Comparison of ENCODE assay signal across 1 cellular context in genomic region chr7:155953781-155954549, GRCh38.
TF ChIP-seq lines count a peak whose summit lies in the region.

No MANE protein-coding gene starts in this region.

TF ChIP-seq in HepG2, 621 proteins besides CTCF, POLR2A, EP300 and RAD21 (continued from another document and continues in another):
- TF ChIP-seq, protein P1, sequence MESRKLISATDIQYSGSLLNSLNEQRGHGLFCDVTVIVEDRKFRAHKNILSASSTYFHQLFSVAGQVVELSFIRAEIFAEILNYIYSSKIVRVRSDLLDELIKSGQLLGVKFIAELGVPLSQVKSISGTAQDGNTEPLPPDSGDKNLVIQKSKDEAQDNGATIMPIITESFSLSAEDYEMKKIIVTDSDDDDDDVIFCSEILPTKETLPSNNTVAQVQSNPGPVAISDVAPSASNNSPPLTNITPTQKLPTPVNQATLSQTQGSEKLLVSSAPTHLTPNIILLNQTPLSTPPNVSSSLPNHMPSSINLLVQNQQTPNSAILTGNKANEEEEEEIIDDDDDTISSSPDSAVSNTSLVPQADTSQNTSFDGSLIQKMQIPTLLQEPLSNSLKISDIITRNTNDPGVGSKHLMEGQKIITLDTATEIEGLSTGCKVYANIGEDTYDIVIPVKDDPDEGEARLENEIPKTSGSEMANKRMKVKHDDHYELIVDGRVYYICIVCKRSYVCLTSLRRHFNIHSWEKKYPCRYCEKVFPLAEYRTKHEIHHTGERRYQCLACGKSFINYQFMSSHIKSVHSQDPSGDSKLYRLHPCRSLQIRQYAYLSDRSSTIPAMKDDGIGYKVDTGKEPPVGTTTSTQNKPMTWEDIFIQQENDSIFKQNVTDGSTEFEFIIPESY (CRISPR knock-in tag; IDR thresholded peaks at IDR 0.05), result no peak
- 0 out of 2 replicates have a peak, but pooled peaks have one; percentile 42 for TF ChIP-seq ZNF275 (CRISPR knock-in tag; IDR thresholded peaks at IDR 0.05; ENCODE audit: borderline replicate concordance)
- TF ChIP-seq NFE2L1 (CRISPR knock-in tag; IDR thresholded peaks at IDR 0.05; ENCODE audit: borderline replicate concordance), result no peak
- peak; percentile 31; the same call in 1 of the 2 replicates for TF ChIP-seq KDM5B (CRISPR knock-in tag; IDR thresholded peaks at IDR 0.05; ENCODE audit: borderline replicate concordance)
- TF ChIP-seq ZNF251 (CRISPR knock-in tag; IDR thresholded peaks at IDR 0.05), result no peak
- TF ChIP-seq BRD4 (CRISPR knock-in tag; IDR thresholded peaks at IDR 0.05), result peak; percentile 94
- no peak for TF ChIP-seq ZBTB21 (CRISPR knock-in tag; IDR thresholded peaks at IDR 0.05)
- TF ChIP-seq, protein P2, sequence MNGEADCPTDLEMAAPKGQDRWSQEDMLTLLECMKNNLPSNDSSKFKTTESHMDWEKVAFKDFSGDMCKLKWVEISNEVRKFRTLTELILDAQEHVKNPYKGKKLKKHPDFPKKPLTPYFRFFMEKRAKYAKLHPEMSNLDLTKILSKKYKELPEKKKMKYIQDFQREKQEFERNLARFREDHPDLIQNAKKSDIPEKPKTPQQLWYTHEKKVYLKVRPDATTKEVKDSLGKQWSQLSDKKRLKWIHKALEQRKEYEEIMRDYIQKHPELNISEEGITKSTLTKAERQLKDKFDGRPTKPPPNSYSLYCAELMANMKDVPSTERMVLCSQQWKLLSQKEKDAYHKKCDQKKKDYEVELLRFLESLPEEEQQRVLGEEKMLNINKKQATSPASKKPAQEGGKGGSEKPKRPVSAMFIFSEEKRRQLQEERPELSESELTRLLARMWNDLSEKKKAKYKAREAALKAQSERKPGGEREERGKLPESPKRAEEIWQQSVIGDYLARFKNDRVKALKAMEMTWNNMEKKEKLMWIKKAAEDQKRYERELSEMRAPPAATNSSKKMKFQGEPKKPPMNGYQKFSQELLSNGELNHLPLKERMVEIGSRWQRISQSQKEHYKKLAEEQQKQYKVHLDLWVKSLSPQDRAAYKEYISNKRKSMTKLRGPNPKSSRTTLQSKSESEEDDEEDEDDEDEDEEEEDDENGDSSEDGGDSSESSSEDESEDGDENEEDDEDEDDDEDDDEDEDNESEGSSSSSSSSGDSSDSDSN (CRISPR knock-in tag; IDR thresholded peaks at IDR 0.05), result peak; percentile 62; the same call in 1 of the 2 replicates
- no peak for TF ChIP-seq ZNF891 (CRISPR knock-in tag; IDR thresholded peaks at IDR 0.05)
- TF ChIP-seq CHD2 (IDR thresholded peaks at IDR 0.05; ENCODE audit: low read depth, low read length), result no peak
- TF ChIP-seq KDM2A (CRISPR knock-in tag; IDR thresholded peaks at IDR 0.05; ENCODE audit: borderline replicate concordance, low read depth), result 0 out of 2 replicates have a peak, but pooled peaks have one; percentile 24
- no peak for TF ChIP-seq ZIK1 (CRISPR knock-in tag; IDR thresholded peaks at IDR 0.05; ENCODE audit: borderline replicate concordance, low read depth)
- TF ChIP-seq FOXA3 (CRISPR knock-in tag; IDR thresholded peaks at IDR 0.05), result peak; percentile 82
- no peak for TF ChIP-seq MTA3 (CRISPR knock-in tag; IDR thresholded peaks at IDR 0.05)
- no peak for TF ChIP-seq ZBTB39 (CRISPR knock-in tag; IDR thresholded peaks at IDR 0.05)
- no peak for TF ChIP-seq FOSL1 (CRISPR knock-in tag; IDR thresholded peaks at IDR 0.05; ENCODE audit: borderline replicate concordance)
- TF ChIP-seq, protein P3, sequence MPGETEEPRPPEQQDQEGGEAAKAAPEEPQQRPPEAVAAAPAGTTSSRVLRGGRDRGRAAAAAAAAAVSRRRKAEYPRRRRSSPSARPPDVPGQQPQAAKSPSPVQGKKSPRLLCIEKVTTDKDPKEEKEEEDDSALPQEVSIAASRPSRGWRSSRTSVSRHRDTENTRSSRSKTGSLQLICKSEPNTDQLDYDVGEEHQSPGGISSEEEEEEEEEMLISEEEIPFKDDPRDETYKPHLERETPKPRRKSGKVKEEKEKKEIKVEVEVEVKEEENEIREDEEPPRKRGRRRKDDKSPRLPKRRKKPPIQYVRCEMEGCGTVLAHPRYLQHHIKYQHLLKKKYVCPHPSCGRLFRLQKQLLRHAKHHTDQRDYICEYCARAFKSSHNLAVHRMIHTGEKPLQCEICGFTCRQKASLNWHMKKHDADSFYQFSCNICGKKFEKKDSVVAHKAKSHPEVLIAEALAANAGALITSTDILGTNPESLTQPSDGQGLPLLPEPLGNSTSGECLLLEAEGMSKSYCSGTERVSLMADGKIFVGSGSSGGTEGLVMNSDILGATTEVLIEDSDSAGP (CRISPR knock-in tag; IDR thresholded peaks at IDR 0.05; ENCODE audit: borderline replicate concordance), result no peak; the same call in 1 of the 2 replicates
- no peak for TF ChIP-seq SUZ12 (IDR thresholded peaks at IDR 0.05; ENCODE audit: low read depth, low read length)
- peak; percentile 77 for TF ChIP-seq HNF4A (CRISPR knock-in tag; IDR thresholded peaks at IDR 0.05)
- no peak for TF ChIP-seq NCOA1 (CRISPR knock-in tag; IDR thresholded peaks at IDR 0.05)
- TF ChIP-seq ZNF569 (CRISPR knock-in tag; IDR thresholded peaks at IDR 0.05; ENCODE audit: borderline replicate concordance), result no peak
- TF ChIP-seq HDAC2 (CRISPR knock-in tag; IDR thresholded peaks at IDR 0.05), result peak; percentile 67; the same call in 1 of the 2 replicates
- TF ChIP-seq TFDP1 (CRISPR knock-in tag; IDR thresholded peaks at IDR 0.05; ENCODE audit: borderline replicate concordance), result no peak
- no peak for TF ChIP-seq CENPX (CRISPR knock-in tag; IDR thresholded peaks at IDR 0.05)
- TF ChIP-seq ZSCAN30 (CRISPR knock-in tag; IDR thresholded peaks at IDR 0.05), result no peak
- TF ChIP-seq SETDB1 (CRISPR knock-in tag; IDR thresholded peaks at IDR 0.05; ENCODE audit: borderline replicate concordance), result no peak
- TF ChIP-seq BRCA1 (CRISPR knock-in tag; IDR thresholded peaks at IDR 0.05), result no peak
- no peak for TF ChIP-seq SCMH1 (CRISPR knock-in tag; IDR thresholded peaks at IDR 0.05; ENCODE audit: borderline replicate concordance)
- TF ChIP-seq DPF2 (CRISPR knock-in tag; IDR thresholded peaks at IDR 0.05; ENCODE audit: borderline replicate concordance, low read depth), result peak; percentile 59; the same call in 1 of the 2 replicates
- peak; percentile 94 for TF ChIP-seq GATA4 (IDR thresholded peaks at IDR 0.05; ENCODE audit: borderline replicate concordance, low read depth)
- TF ChIP-seq ELF4 (CRISPR knock-in tag; IDR thresholded peaks at IDR 0.05; ENCODE audit: borderline replicate concordance), result no peak
- peak; percentile 81 for TF ChIP-seq SP5 (CRISPR knock-in tag; IDR thresholded peaks at IDR 0.05; ENCODE audit: borderline replicate concordance, low read depth)
- TF ChIP-seq TAF15 (IDR thresholded peaks at IDR 0.05; ENCODE audit: low read depth, low read length, poor library complexity, severe bottlenecking), result no peak
- TF ChIP-seq, protein P4, sequence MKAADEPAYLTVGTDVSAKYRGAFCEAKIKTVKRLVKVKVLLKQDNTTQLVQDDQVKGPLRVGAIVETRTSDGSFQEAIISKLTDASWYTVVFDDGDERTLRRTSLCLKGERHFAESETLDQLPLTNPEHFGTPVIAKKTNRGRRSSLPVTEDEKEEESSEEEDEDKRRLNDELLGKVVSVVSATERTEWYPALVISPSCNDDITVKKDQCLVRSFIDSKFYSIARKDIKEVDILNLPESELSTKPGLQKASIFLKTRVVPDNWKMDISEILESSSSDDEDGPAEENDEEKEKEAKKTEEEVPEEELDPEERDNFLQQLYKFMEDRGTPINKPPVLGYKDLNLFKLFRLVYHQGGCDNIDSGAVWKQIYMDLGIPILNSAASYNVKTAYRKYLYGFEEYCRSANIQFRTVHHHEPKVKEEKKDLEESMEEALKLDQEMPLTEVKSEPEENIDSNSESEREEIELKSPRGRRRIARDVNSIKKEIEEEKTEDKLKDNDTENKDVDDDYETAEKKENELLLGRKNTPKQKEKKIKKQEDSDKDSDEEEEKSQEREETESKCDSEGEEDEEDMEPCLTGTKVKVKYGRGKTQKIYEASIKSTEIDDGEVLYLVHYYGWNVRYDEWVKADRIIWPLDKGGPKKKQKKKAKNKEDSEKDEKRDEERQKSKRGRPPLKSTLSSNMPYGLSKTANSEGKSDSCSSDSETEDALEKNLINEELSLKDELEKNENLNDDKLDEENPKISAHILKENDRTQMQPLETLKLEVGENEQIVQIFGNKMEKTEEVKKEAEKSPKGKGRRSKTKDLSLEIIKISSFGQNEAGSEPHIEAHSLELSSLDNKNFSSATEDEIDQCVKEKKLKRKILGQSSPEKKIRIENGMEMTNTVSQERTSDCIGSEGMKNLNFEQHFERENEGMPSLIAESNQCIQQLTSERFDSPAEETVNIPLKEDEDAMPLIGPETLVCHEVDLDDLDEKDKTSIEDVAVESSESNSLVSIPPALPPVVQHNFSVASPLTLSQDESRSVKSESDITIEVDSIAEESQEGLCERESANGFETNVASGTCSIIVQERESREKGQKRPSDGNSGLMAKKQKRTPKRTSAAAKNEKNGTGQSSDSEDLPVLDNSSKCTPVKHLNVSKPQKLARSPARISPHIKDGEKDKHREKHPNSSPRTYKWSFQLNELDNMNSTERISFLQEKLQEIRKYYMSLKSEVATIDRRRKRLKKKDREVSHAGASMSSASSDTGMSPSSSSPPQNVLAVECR (CRISPR knock-in tag; IDR thresholded peaks at IDR 0.05; ENCODE audit: borderline replicate concordance), result peak; percentile 14; the same call in 1 of the 2 replicates
- TF ChIP-seq ZNF468 (CRISPR knock-in tag; IDR thresholded peaks at IDR 0.05), result no peak
- TF ChIP-seq DDIT3 (CRISPR knock-in tag; IDR thresholded peaks at IDR 0.05), result no peak
- TF ChIP-seq NR2F1 (CRISPR knock-in tag; IDR thresholded peaks at IDR 0.05), result no peak
- TF ChIP-seq, protein P5, sequence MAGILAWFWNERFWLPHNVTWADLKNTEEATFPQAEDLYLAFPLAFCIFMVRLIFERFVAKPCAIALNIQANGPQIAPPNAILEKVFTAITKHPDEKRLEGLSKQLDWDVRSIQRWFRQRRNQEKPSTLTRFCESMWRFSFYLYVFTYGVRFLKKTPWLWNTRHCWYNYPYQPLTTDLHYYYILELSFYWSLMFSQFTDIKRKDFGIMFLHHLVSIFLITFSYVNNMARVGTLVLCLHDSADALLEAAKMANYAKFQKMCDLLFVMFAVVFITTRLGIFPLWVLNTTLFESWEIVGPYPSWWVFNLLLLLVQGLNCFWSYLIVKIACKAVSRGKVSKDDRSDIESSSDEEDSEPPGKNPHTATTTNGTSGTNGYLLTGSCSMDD (CRISPR knock-in tag; IDR thresholded peaks at IDR 0.05), result no peak
- TF ChIP-seq, protein P6, sequence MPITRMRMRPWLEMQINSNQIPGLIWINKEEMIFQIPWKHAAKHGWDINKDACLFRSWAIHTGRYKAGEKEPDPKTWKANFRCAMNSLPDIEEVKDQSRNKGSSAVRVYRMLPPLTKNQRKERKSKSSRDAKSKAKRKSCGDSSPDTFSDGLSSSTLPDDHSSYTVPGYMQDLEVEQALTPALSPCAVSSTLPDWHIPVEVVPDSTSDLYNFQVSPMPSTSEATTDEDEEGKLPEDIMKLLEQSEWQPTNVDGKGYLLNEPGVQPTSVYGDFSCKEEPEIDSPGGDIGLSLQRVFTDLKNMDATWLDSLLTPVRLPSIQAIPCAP (CRISPR knock-in tag; IDR thresholded peaks at IDR 0.05; ENCODE audit: low read depth), result no peak
